In the genomic region with DNA sequence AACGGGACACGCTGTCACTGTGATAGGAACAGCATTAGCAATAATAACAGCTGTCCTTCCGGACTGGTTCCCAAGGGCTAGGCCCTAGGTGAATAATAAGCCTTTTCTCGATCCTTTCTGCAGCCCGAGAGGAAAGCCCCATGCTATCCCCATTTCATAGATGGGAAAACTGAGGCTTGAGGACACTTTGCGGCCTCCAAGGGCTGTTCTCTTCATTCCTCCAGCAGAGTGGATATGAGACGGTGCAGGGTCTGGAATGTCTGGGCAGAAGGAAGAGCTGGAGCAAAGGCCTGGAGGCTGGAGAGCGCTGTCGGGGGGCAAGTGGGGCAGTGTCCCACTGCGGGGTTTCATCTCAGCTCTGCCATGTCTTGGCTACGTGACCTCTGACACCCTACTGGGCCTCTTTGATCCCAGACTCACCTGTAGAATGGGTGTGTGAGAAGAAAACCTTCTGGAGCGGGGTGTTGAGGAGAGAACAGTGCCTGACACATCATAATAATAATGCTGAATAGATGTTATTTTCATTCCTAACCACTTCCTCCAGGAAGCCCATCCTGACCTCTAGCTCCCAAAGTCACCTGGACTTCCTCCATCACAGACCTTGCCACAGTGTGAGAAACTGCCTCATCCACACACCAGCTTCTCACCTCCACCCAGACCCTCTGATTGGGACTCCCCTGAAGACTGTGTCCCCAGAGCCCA, we compare ENCODE assay signal across 18 cellular contexts.
DNase-seq lines count a peak whose midpoint lies in the region; ATAC-seq and TF ChIP-seq lines count a peak whose summit lies in the region.
"Had no signal": no experiment of that assay in that cellular context is flagged by ENCODE, and none has a peak within 500 bp of the region (broad histone marks: within the 10 kb centered on the region; RNA-seq: fewer than 3 reads in every experiment).

No MANE protein-coding gene starts in this region.

- no peaks in the 10 kb centered on the region for H3K36me3 ChIP-seq in mammary epithelial cell (ENCODE audit: insufficient read depth, low read length)
- H3K36me3 ChIP-seq in HCT116 (ENCODE audit: control insufficient read depth in 1 of 2, insufficient read depth in 2 of 2, low read length in 2 of 2): no peaks in the 10 kb centered on the region
- no peaks in the 10 kb centered on the region for H3K36me3 ChIP-seq in breast epithelium
- no peaks in the 10 kb centered on the region for H3K36me3 ChIP-seq in upper lobe of right lung

- dilution Hi-C loops in mammary epithelial cell (cut with HindIII; ENCODE audit: low sequenced_read_pairs): no loop called here

- H3K27ac ChIP-seq in mammary epithelial cell (ENCODE audit: insufficient read depth, low read depth, low read length) (no peak overlapping the region), HCT116 (ENCODE audit: low read depth, low read length) (peak overlapping the region; percentile 19; the same call in 1 of the 2 replicates), breast epithelium (peak overlapping the region; percentile 83 to 89), upper lobe of right lung (peak overlapping the region; percentile 75)

- BruUV-seq in MCF 10A (replicated peaks; lab: Mats Ljungman, UMichigan) (no TSS peak), mammary epithelial cell (replicated peaks; lab: Mats Ljungman, UMichigan) (no TSS peak), HCT116 (replicated peaks; lab: Mats Ljungman, UMichigan) (no TSS peak)

- no peak for DNase-seq in MCF 10A (ENCODE audit: unreplicated experiment)
- no peak for DNase-seq in mammary epithelial cell
- DNase-seq in HCT116 (ENCODE audit: low read depth, low spot score): no peak
- no peak for DNase-seq in breast epithelium (ENCODE audit: low spot score in 2 of 2)
- DNase-seq in upper lobe of right lung: no peak
- no peak for DNase-seq in activated T-cell treated with anti-CD3 and anti-CD28 coated beads, Interleukin-2, amount 50 U/mL, for 72 hours
- DNase-seq in activated T-helper 2 cell treated with anti-CD3 and anti-CD28 coated beads, Interferon-gamma antibody, Interleukin-2, Interleukin-4, amounts not matched to agents 10 μg/mL and 5 μg/mL and 100 μg/mL, durations not matched to agents 14 hours and 24 hours and 36 hours (ENCODE audit: low spot score): no peak
- DNase-seq: ACHN; CD4-positive, alpha-beta memory T cell; DND-41; GDM1; MV-4-11; NCI-H1417 treated with DMSO at 0.1 percent for 48 hours; NCI-H2029; NCI-H2171 treated with DMSO at 0.1 percent for 48 hours; NCI-H774; SHP77 treated with DMSO at 0.1 percent for 48 hours had no signal

- H3K27me3 Mint-ChIP-seq in MCF 10A (ENCODE audit: insufficient read depth, unreplicated experiment): no peaks in the 10 kb centered on the region
- peaks cover under 1% of the 10 kb centered on the region for H3K27me3 Mint-ChIP-seq in activated T-cell treated with anti-CD3 and anti-CD28 coated beads, Interleukin-2, amount 50 U/mL, for 72 hours (ENCODE audit: low read depth)
- peaks cover under 1% of the 10 kb centered on the region for H3K27me3 Mint-ChIP-seq in activated T-helper 2 cell treated with anti-CD3 and anti-CD28 coated beads, Interferon-gamma antibody, Interleukin-2, Interleukin-4, amounts not matched to agents 10 μg/mL and 5 μg/mL and 100 μg/mL, durations not matched to agents 14 hours and 24 hours and 36 hours (ENCODE audit: low read depth)

- H3K9me3 ChIP-seq in mammary epithelial cell (replicated peaks; ENCODE audit: insufficient read depth, low read length): no peaks in the 10 kb centered on the region
- H3K9me3 ChIP-seq in HCT116 (ENCODE audit: control insufficient read depth in 1 of 2, insufficient read depth in 1 of 2, low read depth in 1 of 2, low read length in 2 of 2): no peaks in the 10 kb centered on the region
- no peaks in the 10 kb centered on the region for H3K9me3 ChIP-seq in breast epithelium
- no peaks in the 10 kb centered on the region for H3K9me3 ChIP-seq in upper lobe of right lung

- TF ChIP-seq POLR2A in HCT116 (IDR thresholded peaks at IDR 0.05; ENCODE audit: borderline replicate concordance, extremely low read depth, insufficient read depth, insufficient read length) (no peak), breast epithelium (IDR thresholded peaks at IDR 0.05) (no peak)

- peaks cover 22% of the 10 kb centered on the region for H3K4me1 ChIP-seq in mammary epithelial cell (ENCODE audit: insufficient read depth, low read length)
- H3K4me1 ChIP-seq in HCT116 (ENCODE audit: control insufficient read depth in 1 of 2, insufficient read depth in 2 of 2, low read length in 2 of 2): peaks cover 42 to 54% of the 10 kb centered on the region in 2 experiments
- H3K4me1 ChIP-seq in breast epithelium: peaks cover 13 to 17% of the 10 kb centered on the region in 2 donors
- H3K4me1 ChIP-seq in upper lobe of right lung: peaks cover 31% of the 10 kb centered on the region

- 91% methylated on average over 12 of the region's 12 CpGs for WGBS in mammary epithelial cell (ENCODE audit: low coverage, missing lambda C conversion rate)

- CTCF ChIA-PET in MCF 10A (lab: Yijun Ruan, JAX): interaction anchor here (0.6 to 2.4 kb wide), 3 partner anchors 17 to 200 kb away, joined by 3 to 8 read pairs (median 3); no protein-coding TSS in a partner anchor
- CTCF ChIA-PET in mammary epithelial cell (lab: Charles Lee; ENCODE audit: low non-redundant PET): no interaction called here
- CTCF ChIA-PET in HCT116 (lab: Charles Lee): no interaction called here

- no peaks in the 10 kb centered on the region for H3K27me3 ChIP-seq in mammary epithelial cell (ENCODE audit: insufficient read depth, low read length)
- H3K27me3 ChIP-seq in HCT116 (ENCODE audit: insufficient read depth, low read length): no peaks in the 10 kb centered on the region
- H3K27me3 ChIP-seq in breast epithelium: no peaks in the 10 kb centered on the region
- H3K27me3 ChIP-seq in upper lobe of right lung: no peaks in the 10 kb centered on the region

- no peaks in the 10 kb centered on the region for H3K36me3 Mint-ChIP-seq in MCF 10A (ENCODE audit: insufficient read depth, unreplicated experiment)
- H3K36me3 Mint-ChIP-seq in activated T-cell treated with anti-CD3 and anti-CD28 coated beads, Interleukin-2, amount 50 U/mL, for 72 hours (ENCODE audit: insufficient read depth in 2 of 2): no peaks in the 10 kb centered on the region
- H3K36me3 Mint-ChIP-seq in activated T-helper 2 cell treated with anti-CD3 and anti-CD28 coated beads, Interferon-gamma antibody, Interleukin-2, Interleukin-4, amounts not matched to agents 10 μg/mL and 5 μg/mL and 100 μg/mL, durations not matched to agents 14 hours and 24 hours and 36 hours (ENCODE audit: low read depth): no peaks in the 10 kb centered on the region
- H3K36me3 Mint-ChIP-seq: CD4-positive, alpha-beta memory T cell; IgD-negative memory B cell had no signal

- H3K9me3 Mint-ChIP-seq in MCF 10A (ENCODE audit: unreplicated experiment): no peaks in the 10 kb centered on the region
- no peaks in the 10 kb centered on the region for H3K9me3 Mint-ChIP-seq in activated T-cell treated with anti-CD3 and anti-CD28 coated beads, Interleukin-2, amount 50 U/mL, for 72 hours
- no peaks in the 10 kb centered on the region for H3K9me3 Mint-ChIP-seq in activated T-helper 2 cell treated with anti-CD3 and anti-CD28 coated beads, Interferon-gamma antibody, Interleukin-2, Interleukin-4, amounts not matched to agents 10 μg/mL and 5 μg/mL and 100 μg/mL, durations not matched to agents 14 hours and 24 hours and 36 hours
- H3K9me3 Mint-ChIP-seq: CD4-positive, alpha-beta memory T cell; IgD-negative memory B cell had no signal

- H3K4me3 ChIP-seq in mammary epithelial cell (replicated peaks in 1 of 3; ENCODE audit: insufficient read depth in 1 of 3, low read depth in 2 of 3, low read length in 3 of 3) (no peak overlapping the region), HCT116 (replicated peaks in 1 of 2; ENCODE audit: low read depth in 1 of 2, low read length in 2 of 2) (no peak overlapping the region), breast epithelium (no peak overlapping the region), upper lobe of right lung (no peak overlapping the region)

- peak overlapping the region; percentile 49 for H3K27ac Mint-ChIP-seq in MCF 10A (ENCODE audit: low read depth, unreplicated experiment)
- H3K27ac Mint-ChIP-seq in activated T-cell treated with anti-CD3 and anti-CD28 coated beads, Interleukin-2, amount 50 U/mL, for 72 hours: no peak overlapping the region
- no peak overlapping the region for H3K27ac Mint-ChIP-seq in activated T-helper 2 cell treated with anti-CD3 and anti-CD28 coated beads, Interferon-gamma antibody, Interleukin-2, Interleukin-4, amounts not matched to agents 10 μg/mL and 5 μg/mL and 100 μg/mL, durations not matched to agents 14 hours and 24 hours and 36 hours
- H3K27ac Mint-ChIP-seq: IgD-negative memory B cell had no signal

- H2AFZ ChIP-seq in mammary epithelial cell (ENCODE audit: low read depth, low read length): no peak overlapping the region
- H2AFZ ChIP-seq in HCT116 (ENCODE audit: low read depth, low read length, poor library complexity, severe bottlenecking): no peak overlapping the region

- H3K4me3 Mint-ChIP-seq in MCF 10A (ENCODE audit: unreplicated experiment): no peak overlapping the region
- H3K4me3 Mint-ChIP-seq in activated T-cell treated with anti-CD3 and anti-CD28 coated beads, Interleukin-2, amount 50 U/mL, for 72 hours: no peak overlapping the region
- H3K4me3 Mint-ChIP-seq in activated T-helper 2 cell treated with anti-CD3 and anti-CD28 coated beads, Interferon-gamma antibody, Interleukin-2, Interleukin-4, amounts not matched to agents 10 μg/mL and 5 μg/mL and 100 μg/mL, durations not matched to agents 14 hours and 24 hours and 36 hours (ENCODE audit: low read depth): no peak overlapping the region
- H3K4me3 Mint-ChIP-seq: CD4-positive, alpha-beta memory T cell; IgD-negative memory B cell had no signal

- H3K4me1 Mint-ChIP-seq in MCF 10A (ENCODE audit: insufficient read depth, unreplicated experiment): peaks cover 37% of the 10 kb centered on the region
- peaks cover 9% of the 10 kb centered on the region for H3K4me1 Mint-ChIP-seq in activated T-cell treated with anti-CD3 and anti-CD28 coated beads, Interleukin-2, amount 50 U/mL, for 72 hours (ENCODE audit: low read depth)
- H3K4me1 Mint-ChIP-seq in activated T-helper 2 cell treated with anti-CD3 and anti-CD28 coated beads, Interferon-gamma antibody, Interleukin-2, Interleukin-4, amounts not matched to agents 10 μg/mL and 5 μg/mL and 100 μg/mL, durations not matched to agents 14 hours and 24 hours and 36 hours (ENCODE audit: low read depth): peaks cover 11% of the 10 kb centered on the region

- H3K9me2 ChIP-seq in HCT116 (ENCODE audit: insufficient read depth): no peaks in the 10 kb centered on the region

- TF ChIP-seq CTCF in MCF 10A (IDR thresholded peaks at IDR 0.05; ENCODE audit: unreplicated experiment) (no peak), mammary epithelial cell (conservative IDR thresholded peaks at IDR 0.05 in 1 of 2, IDR thresholded peaks at IDR 0.05 in 1 of 2; ENCODE audit: extremely low read depth in 1 of 2, insufficient read depth in 1 of 2, low read depth in 1 of 2, low read length in 2 of 2) (no peak), HCT116 (IDR thresholded peaks at IDR 0.05 in 2 of 3, conservative IDR thresholded peaks at IDR 0.05 in 1 of 3; ENCODE audit: borderline replicate concordance in 1 of 3, insufficient read depth in 1 of 3, low read depth in 2 of 3, low read length in 2 of 3) (no peak), breast epithelium (IDR thresholded peaks at IDR 0.05) (no peak), upper lobe of right lung (IDR thresholded peaks at IDR 0.05) (no peak)

- H3K4me2 ChIP-seq in mammary epithelial cell (ENCODE audit: insufficient read depth, low read depth, low read length): no peak overlapping the region
- H3K4me2 ChIP-seq in HCT116 (ENCODE audit: low read length): peak overlapping the region; percentile 71

- H3K79me2 ChIP-seq in mammary epithelial cell (ENCODE audit: insufficient read depth, low read length) (no peaks in the 10 kb centered on the region), HCT116 (ENCODE audit: insufficient read depth, low read length) (no peaks in the 10 kb centered on the region)

- TF ChIP-seq RAD21 in HCT116 (IDR thresholded peaks at IDR 0.05; ENCODE audit: low read depth): no peak

- in situ Hi-C loops in mammary epithelial cell (cut with MboI; ENCODE audit: low sequenced_read_pairs in 2 of 2): no loop called here

- no peaks in the 10 kb centered on the region for H4K20me1 ChIP-seq in mammary epithelial cell (ENCODE audit: insufficient read depth, low read length)
- no peaks in the 10 kb centered on the region for H4K20me1 ChIP-seq in HCT116 (ENCODE audit: insufficient read depth)

- H3K9ac ChIP-seq in mammary epithelial cell (ENCODE audit: insufficient read depth, low read length): no peak overlapping the region
- H3K9ac ChIP-seq in HCT116 (ENCODE audit: low read length): peak overlapping the region; percentile 30; the same call in 1 of the 2 replicates

- intact Hi-C loops in MCF 10A (cut with micrococcal nuclease) (loop anchor here (5.0 kb wide), 1 partner anchor 112 kb away; no protein-coding TSS in a partner anchor), mammary epithelial cell (cut with micrococcal nuclease) (loop anchor here (5.0 kb wide), 1 partner anchor 197 kb away; no protein-coding TSS in a partner anchor), HCT116 (cut with micrococcal nuclease) (no loop called here), breast epithelium (cut with DNase I; ENCODE audit: low total_unique reads) (no loop called here), upper lobe of right lung (cut with DNase I) (no loop called here)
- intact Hi-C loops in activated T-helper 2 cell treated with anti-CD3 and anti-CD28 coated beads, Interferon-gamma antibody, Interleukin-2, Interleukin-4, amounts not matched to agents 10 μg/mL and 5 μg/mL and 100 μg/mL, durations not matched to agents 14 hours and 24 hours and 36 hours (cut with micrococcal nuclease): no loop called here

- POLR2A ChIA-PET in MCF 10A (lab: Yijun Ruan, JAX): interaction anchor here (0.6 to 1.7 kb wide), 6 partner anchors 10 to 163 kb away, joined by 3 to 6 read pairs (median 3); no protein-coding TSS in a partner anchor
- POLR2A ChIA-PET in HCT116 (lab: Charles Lee): interaction anchor here (1.5 to 2.9 kb wide), 2 partner anchors 19 to 22 kb away, joined by 4 to 11 read pairs; no protein-coding TSS in a partner anchor

- ATAC-seq in HCT116: no peak
- ATAC-seq in upper lobe of right lung: no peak
- no peak for ATAC-seq in activated T-cell treated with anti-CD3 and anti-CD28 coated beads, Interleukin-2, amount 50 U/mL, for 72 hours (replicated peaks in 1 of 2)

- RAD21 ChIA-PET in HCT116 (lab: Charles Lee; ENCODE audit: low non-redundant PET in 1 of 2, low total read pairs in 2 of 2, uncharacterized antibody in 2 of 2, unreplicated experiment in 2 of 2): no interaction called here

Comparison
In these comparisons a context has a peak if more than half of its experiments do, and no peak if none do; other contexts are left out.
1. intact Hi-C loops: an anchor here in MCF 10A (5.0 kb wide) and mammary epithelial cell (5.0 kb wide); none called in HCT116, breast epithelium, upper lobe of right lung and activated T-helper 2 cell treated with anti-CD3 and anti-CD28 coated beads, Interferon-gamma antibody, Interleukin-2, Interleukin-4, amounts not matched to agents 10 μg/mL and 5 μg/mL and 100 μg/mL, durations not matched to agents 14 hours and 24 hours and 36 hours.